Comparison of ENCODE assay signal across 2 cellular contexts in the genomic region with DNA sequence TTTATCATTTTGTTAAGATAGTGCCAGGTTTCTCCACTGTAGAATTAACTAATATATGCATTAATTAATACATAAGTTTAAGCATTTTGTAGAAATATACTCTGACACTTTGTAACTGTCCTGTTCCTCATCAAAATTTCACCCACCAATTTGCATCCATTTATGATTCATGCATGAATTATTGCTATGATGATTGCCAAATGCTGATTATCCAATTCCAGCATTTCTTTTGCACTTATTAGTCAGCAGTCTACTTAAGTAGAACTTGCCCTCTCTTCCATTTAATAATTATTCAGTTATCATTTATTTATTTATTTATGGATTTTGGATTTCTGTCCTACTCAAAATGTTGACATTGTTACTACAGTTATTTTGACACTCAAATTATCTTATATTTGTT.
TF ChIP-seq lines count a peak whose summit lies in the region.

No MANE protein-coding gene starts in this region.

TF ChIP-seq in SK-N-SH, 30 proteins besides CTCF, POLR2A, EP300 and RAD21 (continued from another document):
- TF ChIP-seq TEAD4 (IDR thresholded peaks at IDR 0.05; ENCODE audit: borderline replicate concordance, insufficient read depth), result no peak
- no peak for TF ChIP-seq GABPA (IDR thresholded peaks at IDR 0.05; ENCODE audit: low read depth)
- TF ChIP-seq SIN3A (IDR thresholded peaks at IDR 0.05; ENCODE audit: borderline replicate concordance, low read depth, low read length), result no peak
- no peak for TF ChIP-seq FOXM1 (IDR thresholded peaks at IDR 0.05; ENCODE audit: low read depth)
- TF ChIP-seq JUND (IDR thresholded peaks at IDR 0.05), result peak; percentile 17; the same call in 1 of the 2 replicates
- TF ChIP-seq FOSL2 (IDR thresholded peaks at IDR 0.05; ENCODE audit: borderline replicate concordance, low read depth), result no peak
- TF ChIP-seq RCOR1 (IDR thresholded peaks at IDR 0.05; ENCODE audit: low read length), result no peak
- TF ChIP-seq, protein P1, sequence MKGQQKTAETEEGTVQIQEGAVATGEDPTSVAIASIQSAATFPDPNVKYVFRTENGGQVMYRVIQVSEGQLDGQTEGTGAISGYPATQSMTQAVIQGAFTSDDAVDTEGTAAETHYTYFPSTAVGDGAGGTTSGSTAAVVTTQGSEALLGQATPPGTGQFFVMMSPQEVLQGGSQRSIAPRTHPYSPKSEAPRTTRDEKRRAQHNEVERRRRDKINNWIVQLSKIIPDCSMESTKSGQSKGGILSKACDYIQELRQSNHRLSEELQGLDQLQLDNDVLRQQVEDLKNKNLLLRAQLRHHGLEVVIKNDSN (IDR thresholded peaks at IDR 0.05; ENCODE audit: borderline replicate concordance, low read depth), result no peak
- no peak for TF ChIP-seq FOXJ3 (CRISPR knock-in tag; IDR thresholded peaks at IDR 0.05)
- TF ChIP-seq, protein P2, sequence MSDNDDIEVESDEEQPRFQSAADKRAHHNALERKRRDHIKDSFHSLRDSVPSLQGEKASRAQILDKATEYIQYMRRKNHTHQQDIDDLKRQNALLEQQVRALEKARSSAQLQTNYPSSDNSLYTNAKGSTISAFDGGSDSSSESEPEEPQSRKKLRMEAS (IDR thresholded peaks at IDR 0.05; ENCODE audit: low read depth), result no peak
- no peak for TF ChIP-seq RXRA (IDR thresholded peaks at IDR 0.05; ENCODE audit: borderline replicate concordance, low read depth)
- TF ChIP-seq GATA2 (CRISPR knock-in tag; IDR thresholded peaks at IDR 0.05), result no peak
- TF ChIP-seq, protein P3, sequence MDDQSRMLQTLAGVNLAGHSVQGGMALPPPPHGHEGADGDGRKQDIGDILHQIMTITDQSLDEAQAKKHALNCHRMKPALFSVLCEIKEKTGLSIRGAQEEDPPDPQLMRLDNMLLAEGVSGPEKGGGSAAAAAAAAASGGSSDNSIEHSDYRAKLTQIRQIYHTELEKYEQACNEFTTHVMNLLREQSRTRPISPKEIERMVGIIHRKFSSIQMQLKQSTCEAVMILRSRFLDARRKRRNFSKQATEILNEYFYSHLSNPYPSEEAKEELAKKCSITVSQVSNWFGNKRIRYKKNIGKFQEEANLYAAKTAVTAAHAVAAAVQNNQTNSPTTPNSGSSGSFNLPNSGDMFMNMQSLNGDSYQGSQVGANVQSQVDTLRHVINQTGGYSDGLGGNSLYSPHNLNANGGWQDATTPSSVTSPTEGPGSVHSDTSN (IDR thresholded peaks at IDR 0.05), result no peak
- TF ChIP-seq, protein P4, sequence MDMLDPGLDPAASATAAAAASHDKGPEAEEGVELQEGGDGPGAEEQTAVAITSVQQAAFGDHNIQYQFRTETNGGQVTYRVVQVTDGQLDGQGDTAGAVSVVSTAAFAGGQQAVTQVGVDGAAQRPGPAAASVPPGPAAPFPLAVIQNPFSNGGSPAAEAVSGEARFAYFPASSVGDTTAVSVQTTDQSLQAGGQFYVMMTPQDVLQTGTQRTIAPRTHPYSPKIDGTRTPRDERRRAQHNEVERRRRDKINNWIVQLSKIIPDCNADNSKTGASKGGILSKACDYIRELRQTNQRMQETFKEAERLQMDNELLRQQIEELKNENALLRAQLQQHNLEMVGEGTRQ (IDR thresholded peaks at IDR 0.05; ENCODE audit: borderline replicate concordance, low read depth, low read length), result no peak
- 0 out of 2 replicates have a peak, but pooled peaks have one; percentile 10 for TF ChIP-seq NFIC (IDR thresholded peaks at IDR 0.05; ENCODE audit: borderline replicate concordance)
- no peak for TF ChIP-seq ELF1 (IDR thresholded peaks at IDR 0.05)

TF ChIP-seq in SK-N-SH treated with all-trans-retinoic acid at 6 μM for 48 hours, 23 proteins besides CTCF, POLR2A, EP300 and RAD21 (continued from another document):
- TF ChIP-seq, protein P5, sequence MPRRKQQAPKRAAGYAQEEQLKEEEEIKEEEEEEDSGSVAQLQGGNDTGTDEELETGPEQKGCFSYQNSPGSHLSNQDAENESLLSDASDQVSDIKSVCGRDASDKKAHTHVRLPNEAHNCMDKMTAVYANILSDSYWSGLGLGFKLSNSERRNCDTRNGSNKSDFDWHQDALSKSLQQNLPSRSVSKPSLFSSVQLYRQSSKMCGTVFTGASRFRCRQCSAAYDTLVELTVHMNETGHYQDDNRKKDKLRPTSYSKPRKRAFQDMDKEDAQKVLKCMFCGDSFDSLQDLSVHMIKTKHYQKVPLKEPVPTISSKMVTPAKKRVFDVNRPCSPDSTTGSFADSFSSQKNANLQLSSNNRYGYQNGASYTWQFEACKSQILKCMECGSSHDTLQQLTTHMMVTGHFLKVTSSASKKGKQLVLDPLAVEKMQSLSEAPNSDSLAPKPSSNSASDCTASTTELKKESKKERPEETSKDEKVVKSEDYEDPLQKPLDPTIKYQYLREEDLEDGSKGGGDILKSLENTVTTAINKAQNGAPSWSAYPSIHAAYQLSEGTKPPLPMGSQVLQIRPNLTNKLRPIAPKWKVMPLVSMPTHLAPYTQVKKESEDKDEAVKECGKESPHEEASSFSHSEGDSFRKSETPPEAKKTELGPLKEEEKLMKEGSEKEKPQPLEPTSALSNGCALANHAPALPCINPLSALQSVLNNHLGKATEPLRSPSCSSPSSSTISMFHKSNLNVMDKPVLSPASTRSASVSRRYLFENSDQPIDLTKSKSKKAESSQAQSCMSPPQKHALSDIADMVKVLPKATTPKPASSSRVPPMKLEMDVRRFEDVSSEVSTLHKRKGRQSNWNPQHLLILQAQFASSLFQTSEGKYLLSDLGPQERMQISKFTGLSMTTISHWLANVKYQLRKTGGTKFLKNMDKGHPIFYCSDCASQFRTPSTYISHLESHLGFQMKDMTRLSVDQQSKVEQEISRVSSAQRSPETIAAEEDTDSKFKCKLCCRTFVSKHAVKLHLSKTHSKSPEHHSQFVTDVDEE (CRISPR knock-in tag; IDR thresholded peaks at IDR 0.05), result no peak
- TF ChIP-seq ESRRG (CRISPR knock-in tag; IDR thresholded peaks at IDR 0.05), result no peak
- TF ChIP-seq TOX (CRISPR knock-in tag; IDR thresholded peaks at IDR 0.05; ENCODE audit: borderline replicate concordance), result no peak
- TF ChIP-seq ARNTL (CRISPR knock-in tag; IDR thresholded peaks at IDR 0.05; ENCODE audit: borderline replicate concordance, low read depth), result no peak
- no peak for TF ChIP-seq ZNF8 (CRISPR knock-in tag; IDR thresholded peaks at IDR 0.05)
- TF ChIP-seq GLIS3 (CRISPR knock-in tag; IDR thresholded peaks at IDR 0.05), result no peak
- TF ChIP-seq OSR1 (CRISPR knock-in tag; IDR thresholded peaks at IDR 0.05), result no peak
- TF ChIP-seq CSDC2 (CRISPR knock-in tag; IDR thresholded peaks at IDR 0.05), result no peak
- no peak for TF ChIP-seq ZC3H10 (CRISPR knock-in tag; IDR thresholded peaks at IDR 0.05)
- no peak for TF ChIP-seq ZNF70 (CRISPR knock-in tag; IDR thresholded peaks at IDR 0.05)
- no peak for TF ChIP-seq ZFP30 (CRISPR knock-in tag; IDR thresholded peaks at IDR 0.05)
- TF ChIP-seq TCF4 (CRISPR knock-in tag; IDR thresholded peaks at IDR 0.05; ENCODE audit: borderline replicate concordance), result no peak
